1 cellular context compared by ENCODE assay signal in the genomic region with DNA sequence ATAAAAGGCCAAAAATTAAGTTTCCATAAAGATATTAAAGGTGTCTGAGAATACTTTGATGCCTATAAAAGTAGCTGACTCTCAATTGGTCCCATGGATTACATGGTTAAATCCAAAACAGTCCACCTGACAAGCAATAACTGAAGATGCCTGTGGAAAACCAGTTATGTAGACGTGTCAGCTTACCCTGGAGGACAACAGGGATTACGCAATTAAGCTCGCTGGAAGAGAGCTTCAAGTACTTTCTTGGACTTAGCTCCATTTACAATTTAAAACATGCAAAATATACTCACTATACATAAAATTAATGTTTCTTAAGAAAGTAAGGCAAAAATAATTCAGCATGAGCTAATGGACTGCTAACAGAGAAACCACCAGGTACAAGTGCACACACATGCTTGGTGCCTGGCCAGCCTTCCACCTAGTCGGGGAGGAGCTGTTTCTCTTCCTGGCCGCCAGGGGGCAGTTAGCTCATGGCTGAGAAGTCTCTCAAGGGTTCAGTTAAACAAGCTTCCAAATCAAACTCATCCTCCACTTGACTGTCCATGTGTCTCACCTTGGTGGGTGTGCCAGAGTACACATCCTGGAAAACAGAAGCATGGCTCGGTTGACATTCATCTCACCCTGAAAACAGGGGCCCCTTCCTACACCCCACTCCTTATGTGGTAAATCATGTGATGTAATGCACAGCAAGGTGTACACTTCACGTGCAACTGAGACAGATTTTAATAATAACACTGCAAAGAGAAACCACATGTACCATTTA.
A peak's percentile ranks its signal among the peaks of the same experiment; 100 is the strongest.
TF ChIP-seq lines count a peak whose summit lies in the region.

No MANE protein-coding gene starts in this region.

TF ChIP-seq in HCT116, 20 proteins besides CTCF, POLR2A, EP300 and RAD21 (continued from another document):
- no peak for TF ChIP-seq ZBTB33 (IDR thresholded peaks at IDR 0.05; ENCODE audit: extremely low read depth, insufficient replicate concordance, low read length)
- TF ChIP-seq JUND (IDR thresholded peaks at IDR 0.05) = no peak
- TF ChIP-seq, protein P1, sequence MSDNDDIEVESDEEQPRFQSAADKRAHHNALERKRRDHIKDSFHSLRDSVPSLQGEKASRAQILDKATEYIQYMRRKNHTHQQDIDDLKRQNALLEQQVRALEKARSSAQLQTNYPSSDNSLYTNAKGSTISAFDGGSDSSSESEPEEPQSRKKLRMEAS (IDR thresholded peaks at IDR 0.05) = peak; percentile 58; the same call in 1 of the 2 replicates
- TF ChIP-seq CBX3 (IDR thresholded peaks at IDR 0.05; ENCODE audit: low read depth) = 0 out of 2 replicates have a peak, but pooled peaks have one; percentile 32
- no peak for TF ChIP-seq SRF (IDR thresholded peaks at IDR 0.05; ENCODE audit: low read depth)
- TF ChIP-seq EZH2phosphoT487 (IDR thresholded peaks at IDR 0.05; ENCODE audit: borderline replicate concordance) = no peak
- TF ChIP-seq REST (IDR thresholded peaks at IDR 0.05; ENCODE audit: low read depth) = no peak
- TF ChIP-seq ATF3 (IDR thresholded peaks at IDR 0.05) = no peak
- no peak for TF ChIP-seq ZNF274 (IDR thresholded peaks at IDR 0.05; ENCODE audit: low read depth, low read length)
- 0 out of 2 replicates have a peak, but pooled peaks have one; percentile 6 for TF ChIP-seq SIN3A (IDR thresholded peaks at IDR 0.05; ENCODE audit: low read depth)
- TF ChIP-seq EGR1 (IDR thresholded peaks at IDR 0.05; ENCODE audit: low read depth) = no peak
- TF ChIP-seq YY1 (IDR thresholded peaks at IDR 0.05; ENCODE audit: extremely low read depth, insufficient replicate concordance, low read depth, low read length) = no peak
